ENCODE assay signal across 1 cellular context in genomic region chr3:42130329-42131070, GRCh38.
TF ChIP-seq lines count a peak whose summit lies in the region.

No MANE protein-coding gene starts in this region.

TF ChIP-seq in HepG2, 621 proteins besides CTCF, POLR2A, EP300 and RAD21 (continued from another document and continues in another):
- TF ChIP-seq, protein P1, sequence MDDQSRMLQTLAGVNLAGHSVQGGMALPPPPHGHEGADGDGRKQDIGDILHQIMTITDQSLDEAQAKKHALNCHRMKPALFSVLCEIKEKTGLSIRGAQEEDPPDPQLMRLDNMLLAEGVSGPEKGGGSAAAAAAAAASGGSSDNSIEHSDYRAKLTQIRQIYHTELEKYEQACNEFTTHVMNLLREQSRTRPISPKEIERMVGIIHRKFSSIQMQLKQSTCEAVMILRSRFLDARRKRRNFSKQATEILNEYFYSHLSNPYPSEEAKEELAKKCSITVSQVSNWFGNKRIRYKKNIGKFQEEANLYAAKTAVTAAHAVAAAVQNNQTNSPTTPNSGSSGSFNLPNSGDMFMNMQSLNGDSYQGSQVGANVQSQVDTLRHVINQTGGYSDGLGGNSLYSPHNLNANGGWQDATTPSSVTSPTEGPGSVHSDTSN (CRISPR knock-in tag; IDR thresholded peaks at IDR 0.05; ENCODE audit: borderline replicate concordance), result 0 out of 2 replicates have a peak, but pooled peaks have one; percentile 62
- TF ChIP-seq ZNF747 (CRISPR knock-in tag; IDR thresholded peaks at IDR 0.05; ENCODE audit: borderline replicate concordance), result no peak
- TF ChIP-seq TAF1 (CRISPR knock-in tag; IDR thresholded peaks at IDR 0.05), result no peak
- TF ChIP-seq, protein P2, sequence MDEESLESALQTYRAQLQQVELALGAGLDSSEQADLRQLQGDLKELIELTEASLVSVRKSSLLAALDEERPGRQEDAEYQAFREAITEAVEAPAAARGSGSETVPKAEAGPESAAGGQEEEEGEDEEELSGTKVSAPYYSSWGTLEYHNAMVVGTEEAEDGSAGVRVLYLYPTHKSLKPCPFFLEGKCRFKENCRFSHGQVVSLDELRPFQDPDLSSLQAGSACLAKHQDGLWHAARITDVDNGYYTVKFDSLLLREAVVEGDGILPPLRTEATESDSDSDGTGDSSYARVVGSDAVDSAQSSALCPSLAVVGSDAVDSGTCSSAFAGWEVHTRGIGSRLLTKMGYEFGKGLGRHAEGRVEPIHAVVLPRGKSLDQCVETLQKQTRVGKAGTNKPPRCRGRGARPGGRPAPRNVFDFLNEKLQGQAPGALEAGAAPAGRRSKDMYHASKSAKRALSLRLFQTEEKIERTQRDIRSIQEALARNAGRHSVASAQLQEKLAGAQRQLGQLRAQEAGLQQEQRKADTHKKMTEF (CRISPR knock-in tag; IDR thresholded peaks at IDR 0.05), result peak; percentile 90
- TF ChIP-seq ZBTB33 (CRISPR knock-in tag; IDR thresholded peaks at IDR 0.05), result 0 out of 2 replicates have a peak, but pooled peaks have one; percentile 13
- no peak; the same call in 1 of the 2 replicates for TF ChIP-seq ZBTB43 (CRISPR knock-in tag; conservative IDR thresholded peaks at IDR 0.05)
- no peak for TF ChIP-seq ZNF550 (CRISPR knock-in tag; IDR thresholded peaks at IDR 0.05; ENCODE audit: borderline replicate concordance)
- TF ChIP-seq KDM3A (CRISPR knock-in tag; IDR thresholded peaks at IDR 0.05; ENCODE audit: low read depth), result peak; percentile 80
- TF ChIP-seq, protein P3, sequence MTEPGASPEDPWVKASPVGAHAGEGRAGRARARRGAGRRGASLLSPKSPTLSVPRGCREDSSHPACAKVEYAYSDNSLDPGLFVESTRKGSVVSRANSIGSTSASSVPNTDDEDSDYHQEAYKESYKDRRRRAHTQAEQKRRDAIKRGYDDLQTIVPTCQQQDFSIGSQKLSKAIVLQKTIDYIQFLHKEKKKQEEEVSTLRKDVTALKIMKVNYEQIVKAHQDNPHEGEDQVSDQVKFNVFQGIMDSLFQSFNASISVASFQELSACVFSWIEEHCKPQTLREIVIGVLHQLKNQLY (CRISPR knock-in tag; IDR thresholded peaks at IDR 0.05), result peak; percentile 30
- TF ChIP-seq ZNF496 (CRISPR knock-in tag; IDR thresholded peaks at IDR 0.05; ENCODE audit: insufficient replicate concordance), result no peak
- no peak for TF ChIP-seq NONO (IDR thresholded peaks at IDR 0.05)
- peak; percentile 70 for TF ChIP-seq NONO (CRISPR knock-in tag; conservative IDR thresholded peaks at IDR 0.05)
- no peak for TF ChIP-seq KDM2A (CRISPR knock-in tag; IDR thresholded peaks at IDR 0.05; ENCODE audit: borderline replicate concordance, low read depth)
- no peak for TF ChIP-seq SMAD9 (CRISPR knock-in tag; IDR thresholded peaks at IDR 0.05)
- no peak for TF ChIP-seq ZNF30 (CRISPR knock-in tag; IDR thresholded peaks at IDR 0.05)
- TF ChIP-seq SYNCRIP (IDR thresholded peaks at IDR 0.05; ENCODE audit: insufficient read depth, low read depth, low read length), result no peak
- no peak; the same call in 1 of the 2 replicates for TF ChIP-seq ZNF792 (CRISPR knock-in tag; IDR thresholded peaks at IDR 0.05)
- TF ChIP-seq TBX3 (IDR thresholded peaks at IDR 0.05; ENCODE audit: borderline replicate concordance), result peak; percentile 93; the same call in 1 of the 2 replicates
- TF ChIP-seq NRL (CRISPR knock-in tag; IDR thresholded peaks at IDR 0.05; ENCODE audit: borderline replicate concordance), result no peak
- no peak for TF ChIP-seq BCLAF1 (IDR thresholded peaks at IDR 0.05)
- no peak for TF ChIP-seq SNRNP70 (IDR thresholded peaks at IDR 0.05; ENCODE audit: low read depth, low read length)
- TF ChIP-seq ZNF431 (CRISPR knock-in tag; IDR thresholded peaks at IDR 0.05; ENCODE audit: borderline replicate concordance, low read depth), result no peak; the same call in 1 of the 2 replicates
- TF ChIP-seq, protein P4, sequence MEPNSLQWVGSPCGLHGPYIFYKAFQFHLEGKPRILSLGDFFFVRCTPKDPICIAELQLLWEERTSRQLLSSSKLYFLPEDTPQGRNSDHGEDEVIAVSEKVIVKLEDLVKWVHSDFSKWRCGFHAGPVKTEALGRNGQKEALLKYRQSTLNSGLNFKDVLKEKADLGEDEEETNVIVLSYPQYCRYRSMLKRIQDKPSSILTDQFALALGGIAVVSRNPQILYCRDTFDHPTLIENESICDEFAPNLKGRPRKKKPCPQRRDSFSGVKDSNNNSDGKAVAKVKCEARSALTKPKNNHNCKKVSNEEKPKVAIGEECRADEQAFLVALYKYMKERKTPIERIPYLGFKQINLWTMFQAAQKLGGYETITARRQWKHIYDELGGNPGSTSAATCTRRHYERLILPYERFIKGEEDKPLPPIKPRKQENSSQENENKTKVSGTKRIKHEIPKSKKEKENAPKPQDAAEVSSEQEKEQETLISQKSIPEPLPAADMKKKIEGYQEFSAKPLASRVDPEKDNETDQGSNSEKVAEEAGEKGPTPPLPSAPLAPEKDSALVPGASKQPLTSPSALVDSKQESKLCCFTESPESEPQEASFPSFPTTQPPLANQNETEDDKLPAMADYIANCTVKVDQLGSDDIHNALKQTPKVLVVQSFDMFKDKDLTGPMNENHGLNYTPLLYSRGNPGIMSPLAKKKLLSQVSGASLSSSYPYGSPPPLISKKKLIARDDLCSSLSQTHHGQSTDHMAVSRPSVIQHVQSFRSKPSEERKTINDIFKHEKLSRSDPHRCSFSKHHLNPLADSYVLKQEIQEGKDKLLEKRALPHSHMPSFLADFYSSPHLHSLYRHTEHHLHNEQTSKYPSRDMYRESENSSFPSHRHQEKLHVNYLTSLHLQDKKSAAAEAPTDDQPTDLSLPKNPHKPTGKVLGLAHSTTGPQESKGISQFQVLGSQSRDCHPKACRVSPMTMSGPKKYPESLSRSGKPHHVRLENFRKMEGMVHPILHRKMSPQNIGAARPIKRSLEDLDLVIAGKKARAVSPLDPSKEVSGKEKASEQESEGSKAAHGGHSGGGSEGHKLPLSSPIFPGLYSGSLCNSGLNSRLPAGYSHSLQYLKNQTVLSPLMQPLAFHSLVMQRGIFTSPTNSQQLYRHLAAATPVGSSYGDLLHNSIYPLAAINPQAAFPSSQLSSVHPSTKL (CRISPR knock-in tag; IDR thresholded peaks at IDR 0.05), result peak; percentile 98
- no peak for TF ChIP-seq MATR3 (CRISPR knock-in tag; IDR thresholded peaks at IDR 0.05)
- TF ChIP-seq CENPT (CRISPR knock-in tag; IDR thresholded peaks at IDR 0.05; ENCODE audit: low read depth), result no peak
- no peak for TF ChIP-seq ZNF652 (CRISPR knock-in tag; IDR thresholded peaks at IDR 0.05; ENCODE audit: borderline replicate concordance, low read depth)
- TF ChIP-seq PRPF4 (IDR thresholded peaks at IDR 0.05; ENCODE audit: low read depth, low read length, poor library complexity, severe bottlenecking), result no peak
- no peak for TF ChIP-seq NFE2L2 (IDR thresholded peaks at IDR 0.05; ENCODE audit: low read length)
- no peak for TF ChIP-seq NFRKB (IDR thresholded peaks at IDR 0.05)
- TF ChIP-seq KLF15 (CRISPR knock-in tag; IDR thresholded peaks at IDR 0.05; ENCODE audit: borderline replicate concordance), result no peak
- TF ChIP-seq HMGXB3 (CRISPR knock-in tag; IDR thresholded peaks at IDR 0.05; ENCODE audit: borderline replicate concordance), result no peak
- no peak for TF ChIP-seq SP1 (IDR thresholded peaks at IDR 0.05)
- no peak for TF ChIP-seq SP1 (CRISPR knock-in tag; IDR thresholded peaks at IDR 0.05)
